In the genomic region with DNA sequence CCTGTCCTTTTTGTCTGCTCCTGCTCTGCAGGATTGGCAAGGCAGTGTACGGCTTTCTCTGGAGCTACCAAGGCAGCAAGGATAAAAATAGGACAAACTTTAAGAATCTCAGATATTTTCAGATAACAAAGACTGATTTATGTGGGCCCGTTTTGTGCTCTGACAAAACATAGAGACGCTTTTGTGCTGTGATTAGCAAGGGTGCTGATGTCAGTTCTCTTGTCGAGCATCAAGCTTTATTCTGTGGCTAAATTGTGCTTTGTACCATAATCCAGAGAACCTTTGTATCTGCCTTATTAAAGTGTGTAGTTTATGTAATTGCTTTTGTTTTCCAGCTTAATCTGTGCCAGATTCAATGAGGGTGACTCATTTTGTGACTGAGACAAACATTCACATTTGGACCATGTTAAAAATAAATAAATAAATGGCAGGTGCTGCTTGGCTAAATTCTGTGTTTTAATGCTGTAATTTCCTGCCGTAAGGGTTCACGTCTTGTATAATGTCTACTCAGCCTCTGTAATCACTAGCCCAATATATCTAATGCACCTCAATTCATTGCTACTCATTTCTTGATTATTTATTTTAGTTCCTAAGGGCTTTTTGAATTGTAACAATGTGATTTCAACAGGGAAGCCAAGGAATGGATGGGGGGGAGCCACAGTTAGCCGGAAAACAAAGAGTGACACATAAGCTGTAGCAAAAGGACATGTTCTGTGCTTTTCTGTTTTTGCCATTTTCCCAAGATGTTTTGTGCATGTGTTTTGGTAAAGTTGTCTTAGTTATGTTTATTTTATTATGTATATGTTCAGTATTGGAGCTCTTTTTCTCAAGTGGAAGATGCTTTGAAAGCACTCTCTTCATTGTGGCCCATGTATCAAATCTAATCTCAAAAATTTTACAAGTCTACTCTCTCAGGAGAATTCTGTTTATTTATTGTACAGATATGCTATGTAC, we compare ENCODE assay signal across 9 cellular contexts.
DNase-seq lines count a peak whose midpoint lies in the region; ATAC-seq, FAIRE-seq and TF ChIP-seq lines count a peak whose summit lies in the region.
"Had no signal": no experiment of that assay in that cellular context is flagged by ENCODE, and none has a peak within 500 bp of the region (broad histone marks: within the 10 kb centered on the region; RNA-seq: fewer than 3 reads in every experiment).

No MANE protein-coding gene starts in this region.

- TF ChIP-seq CTCF in pancreas (IDR thresholded peaks at IDR 0.05) = no peak
- TF ChIP-seq CTCF in CD8-positive, alpha-beta T cell (IDR thresholded peaks at IDR 0.05) = no peak

- H3K9me3 ChIP-seq in pancreas = no peaks in the 10 kb centered on the region
- no peaks in the 10 kb centered on the region for H3K9me3 ChIP-seq in CD8-positive, alpha-beta T cell (ENCODE audit: low read length)

- H3K4me3 Mint-ChIP-seq in activated CD4-positive, alpha-beta memory T cell treated with anti-CD3 and anti-CD28 coated beads for 36 hours = no peak overlapping the region
- H3K4me3 Mint-ChIP-seq in CD8-positive, alpha-beta T cell = no peak overlapping the region
- H3K4me3 Mint-ChIP-seq: T-helper 1 cell treated with Interleukin-12 subunit alpha and Interleukin-12 subunit beta and Interleukin-4 antibody, amounts not matched to agents 30 μg/mL and 1 μg/mL, for 36 hours had no signal

- intact Hi-C loops in pancreas (cut with DNase I) = no loop called here
- intact Hi-C loops in activated CD4-positive, alpha-beta memory T cell treated with anti-CD3 and anti-CD28 coated beads for 36 hours (cut with micrococcal nuclease) = no loop called here
- intact Hi-C loops in CD8-positive, alpha-beta T cell (cut with DNase I, micrococcal nuclease) = no loop called here

- peaks cover 14% of the 10 kb centered on the region for H3K27me3 Mint-ChIP-seq in activated CD4-positive, alpha-beta memory T cell treated with anti-CD3 and anti-CD28 coated beads for 36 hours
- peaks cover 7% of the 10 kb centered on the region for H3K27me3 Mint-ChIP-seq in CD8-positive, alpha-beta T cell (ENCODE audit: low read depth)

- peak in 3 of 4 donors; percentile 17 to 49 (median 38) for ATAC-seq in pancreas
- no peak for ATAC-seq in CD8-positive, alpha-beta T cell

- no peaks in the 10 kb centered on the region for H3K36me3 Mint-ChIP-seq in activated CD4-positive, alpha-beta memory T cell treated with anti-CD3 and anti-CD28 coated beads for 36 hours
- no peaks in the 10 kb centered on the region for H3K36me3 Mint-ChIP-seq in CD8-positive, alpha-beta T cell

- no peak for FAIRE-seq in pancreas (lab: Jason Lieb, UNC)

- H3K4me1 ChIP-seq in pancreas = peaks cover 0 to 8% (median 3%) of the 10 kb centered on the region in 3 donors
- H3K4me1 ChIP-seq in CD8-positive, alpha-beta T cell (ENCODE audit: insufficient read depth, low read length) = no peaks in the 10 kb centered on the region

- H3K27ac Mint-ChIP-seq in activated CD4-positive, alpha-beta memory T cell treated with anti-CD3 and anti-CD28 coated beads for 36 hours = no peak overlapping the region
- H3K27ac Mint-ChIP-seq in CD8-positive, alpha-beta T cell = no peak overlapping the region
- H3K27ac Mint-ChIP-seq: T-helper 1 cell treated with Interleukin-12 subunit alpha and Interleukin-12 subunit beta and Interleukin-4 antibody, amounts not matched to agents 30 μg/mL and 1 μg/mL, for 36 hours had no signal

- 60 to 68% methylated on average over 7 of the region's 7 CpGs for WGBS in pancreas, 2 donors

- peak; percentile 95 for DNase-seq in Ammon's horn (ENCODE audit: low spot score)
- peak; percentile 58 for DNase-seq in RPMI7951 (ENCODE audit: low read depth)
- peak; percentile 97 for DNase-seq in foreskin melanocyte
- DNase-seq in pancreas = no peak
- no peak for DNase-seq in stimulated activated CD4-positive, alpha-beta T cell treated with anti-CD3 and anti-CD28 coated beads, Interleukin-2, amount 100 ng/mL, for 24 hours
- DNase-seq in activated CD4-positive, alpha-beta memory T cell treated with anti-CD3 and anti-CD28 coated beads for 36 hours = no peak
- DNase-seq in NCI-H526 treated with DMSO at 0.1 percent for 48 hours (lab: John Stamatoyannopoulos, UW) = no peak
- no peak for DNase-seq in CD8-positive, alpha-beta T cell

- no peaks in the 10 kb centered on the region for H3K4me1 Mint-ChIP-seq in activated CD4-positive, alpha-beta memory T cell treated with anti-CD3 and anti-CD28 coated beads for 36 hours (ENCODE audit: low read depth)
- no peaks in the 10 kb centered on the region for H3K4me1 Mint-ChIP-seq in CD8-positive, alpha-beta T cell (ENCODE audit: low read depth)

- H3K9me3 Mint-ChIP-seq in activated CD4-positive, alpha-beta memory T cell treated with anti-CD3 and anti-CD28 coated beads for 36 hours = no peaks in the 10 kb centered on the region
- no peaks in the 10 kb centered on the region for H3K9me3 Mint-ChIP-seq in CD8-positive, alpha-beta T cell
- H3K9me3 Mint-ChIP-seq: T-helper 1 cell treated with Interleukin-12 subunit alpha and Interleukin-12 subunit beta and Interleukin-4 antibody, amounts not matched to agents 30 μg/mL and 1 μg/mL, for 36 hours had no signal

- peaks cover 0 to 3% (median 0%) of the 10 kb centered on the region in 3 donors for H3K36me3 ChIP-seq in pancreas
- H3K36me3 ChIP-seq in CD8-positive, alpha-beta T cell (ENCODE audit: insufficient read depth, low read length) = no peaks in the 10 kb centered on the region

- POLR2A ChIA-PET in activated CD4-positive, alpha-beta memory T cell treated with anti-CD3 and anti-CD28 coated beads for 36 hours (lab: Charles Lee) = no interaction called here
- POLR2A ChIA-PET in CD8-positive, alpha-beta T cell (lab: Charles Lee) = no interaction called here

- H3K4me3 ChIP-seq in pancreas = no peak overlapping the region
- no peak overlapping the region for H3K4me3 ChIP-seq in CD8-positive, alpha-beta T cell (ENCODE audit: low read depth, low read length)

- H3K27ac ChIP-seq in pancreas = peak overlapping the region in 1 of 4 donors; percentile 38
- no peak overlapping the region for H3K27ac ChIP-seq in CD8-positive, alpha-beta T cell (ENCODE audit: low read depth, low read length)

- CTCF ChIA-PET in activated CD4-positive, alpha-beta memory T cell treated with anti-CD3 and anti-CD28 coated beads for 36 hours (lab: Charles Lee) = interaction anchor here (1.3 kb wide), 1 partner anchor 13 kb away, joined by 3 read pairs; no protein-coding TSS in a partner anchor
- CTCF ChIA-PET in CD8-positive, alpha-beta T cell (lab: Charles Lee) = no interaction called here

- no peaks in the 10 kb centered on the region for H3K27me3 ChIP-seq in pancreas
- no peaks in the 10 kb centered on the region for H3K27me3 ChIP-seq in CD8-positive, alpha-beta T cell (ENCODE audit: insufficient read depth, low read length)

Comparison
In these comparisons a context has a peak if more than half of its experiments do, and no peak if none do; other contexts are left out.
1. DNase-seq: peak in Ammon's horn (single experiment), RPMI7951 (single experiment) and foreskin melanocyte (single experiment); none in pancreas (0 of 6), stimulated activated CD4-positive, alpha-beta T cell treated with anti-CD3 and anti-CD28 coated beads, Interleukin-2, amount 100 ng/mL, for 24 hours (0 of 2), activated CD4-positive, alpha-beta memory T cell treated with anti-CD3 and anti-CD28 coated beads for 36 hours (single experiment), NCI-H526 treated with DMSO at 0.1 percent for 48 hours (single experiment) and CD8-positive, alpha-beta T cell (0 of 7).